Comparison of ENCODE assay signal across 14 cellular contexts in the genomic region with DNA sequence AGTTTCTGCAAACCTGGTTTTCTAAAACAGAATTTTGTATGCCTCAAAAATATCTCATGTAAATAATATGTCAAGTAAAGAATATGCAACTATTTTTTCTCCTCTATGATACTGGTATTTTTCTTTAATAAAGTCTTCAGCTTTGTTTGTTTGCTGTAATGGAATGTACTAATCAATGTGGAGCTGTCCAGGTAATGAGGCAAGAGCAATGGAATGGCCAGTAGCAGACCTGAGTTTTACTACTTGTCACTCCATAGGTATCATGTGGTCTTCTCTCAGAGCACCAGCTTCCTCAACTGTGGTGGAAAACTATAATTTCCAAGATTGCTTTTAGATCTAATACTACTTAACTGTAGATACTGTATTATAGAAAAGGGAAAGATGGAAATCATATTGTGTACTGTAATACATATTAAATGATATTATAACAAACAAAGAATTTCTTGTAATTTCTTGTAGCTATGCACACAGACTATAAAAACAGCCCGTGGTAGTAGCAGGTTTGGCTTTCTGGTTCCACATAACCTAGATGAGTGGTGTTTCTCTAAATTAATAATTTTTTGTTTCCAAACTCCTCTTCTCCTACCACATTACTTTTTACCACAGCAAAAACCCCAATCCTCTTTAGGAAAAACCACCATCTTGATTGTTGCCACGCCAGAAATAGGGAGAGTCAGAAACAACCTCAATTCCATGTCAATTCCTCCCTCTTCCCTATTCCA.
DNase-seq lines count a peak whose midpoint lies in the region; ATAC-seq and TF ChIP-seq lines count a peak whose summit lies in the region.
"Had no signal": no experiment of that assay in that cellular context is flagged by ENCODE, and none has a peak within 500 bp of the region (broad histone marks: within the 10 kb centered on the region; RNA-seq: fewer than 3 reads in every experiment).

No MANE protein-coding gene starts in this region.

- H3K27me3 Mint-ChIP-seq in activated T-cell treated with anti-CD3 and anti-CD28 coated beads, Interleukin-2, amount 50 U/mL, for 24 hours: no peaks in the 10 kb centered on the region
- H3K27me3 Mint-ChIP-seq in activated T-helper 17 cell treated with anti-CD3 and anti-CD28 coated beads, Interleukin-2, amount 50 U/mL, for 72 hours: no peaks in the 10 kb centered on the region
- H3K27me3 Mint-ChIP-seq in natural killer cell treated with Interleukin-12 subunit alpha and Interleukin-12 subunit beta and Interleukin-15 and Interleukin-18, amount 100 ng/mL, for 72 hours: no peaks in the 10 kb centered on the region

- no peak for TF ChIP-seq RAD21 in Ishikawa (IDR thresholded peaks at IDR 0.05; ENCODE audit: low read depth)

- DNase-seq in activated T-cell treated with anti-CD3 and anti-CD28 coated beads, Interleukin-2, amount 50 U/mL, for 24 hours: no peak
- no peak for DNase-seq in activated T-cell treated with anti-CD3 and anti-CD28 coated beads, Interleukin-2, amount 50 U/mL, for 48 hours
- DNase-seq in natural killer cell treated with Interleukin-12 subunit alpha and Interleukin-12 subunit beta and Interleukin-15 and Interleukin-18, amount 100 ng/mL, for 72 hours (ENCODE audit: low spot score): no peak
- DNase-seq in DMS153 treated with DMSO at 0.1 percent for 48 hours (lab: John Stamatoyannopoulos, UW; ENCODE audit: unreplicated experiment) (no peak), activated gamma-delta T cell treated with Interleukin-2 at 50 U/mL for 16 hours (no peak), RKO (ENCODE audit: low spot score) (no peak)
- DNase-seq: left lung, NCI-H1930, occipital lobe, right cardiac atrium, upper lobe of left lung had no signal

- H3K36me3 Mint-ChIP-seq in activated T-cell treated with anti-CD3 and anti-CD28 coated beads, Interleukin-2, amount 50 U/mL, for 24 hours (ENCODE audit: low read depth): peaks cover 23% of the 10 kb centered on the region
- H3K36me3 Mint-ChIP-seq in activated T-helper 17 cell treated with anti-CD3 and anti-CD28 coated beads, Interleukin-2, amount 50 U/mL, for 72 hours (ENCODE audit: low read depth): peaks cover 16% of the 10 kb centered on the region
- H3K36me3 Mint-ChIP-seq in natural killer cell treated with Interleukin-12 subunit alpha and Interleukin-12 subunit beta and Interleukin-15 and Interleukin-18, amount 100 ng/mL, for 72 hours: peaks cover 6% of the 10 kb centered on the region

- H3K27ac Mint-ChIP-seq in activated T-cell treated with anti-CD3 and anti-CD28 coated beads, Interleukin-2, amount 50 U/mL, for 24 hours: peak overlapping the region; percentile 82
- H3K27ac Mint-ChIP-seq in activated T-helper 17 cell treated with anti-CD3 and anti-CD28 coated beads, Interleukin-2, amount 50 U/mL, for 72 hours: peak overlapping the region; percentile 71
- peak overlapping the region; percentile 92 to 93 for H3K27ac Mint-ChIP-seq in natural killer cell treated with Interleukin-12 subunit alpha and Interleukin-12 subunit beta and Interleukin-15 and Interleukin-18, amount 100 ng/mL, for 72 hours

- peak; percentile 75 for ATAC-seq in activated T-helper 17 cell treated with anti-CD3 and anti-CD28 coated beads, Interleukin-2, amount 50 U/mL, for 72 hours (replicated peaks)
- ATAC-seq in natural killer cell treated with Interleukin-12 subunit alpha and Interleukin-12 subunit beta and Interleukin-15 and Interleukin-18, amount 100 ng/mL, for 72 hours: peak; percentile 62 to 69
- ATAC-seq: gastroesophageal sphincter, left lung, right cardiac atrium had no signal

- peaks cover 27% of the 10 kb centered on the region for H3K4me1 Mint-ChIP-seq in activated T-cell treated with anti-CD3 and anti-CD28 coated beads, Interleukin-2, amount 50 U/mL, for 24 hours (ENCODE audit: low read depth)
- H3K4me1 Mint-ChIP-seq in activated T-helper 17 cell treated with anti-CD3 and anti-CD28 coated beads, Interleukin-2, amount 50 U/mL, for 72 hours: peaks cover 19% of the 10 kb centered on the region
- peaks cover 33 to 50% of the 10 kb centered on the region in 2 donors for H3K4me1 Mint-ChIP-seq in natural killer cell treated with Interleukin-12 subunit alpha and Interleukin-12 subunit beta and Interleukin-15 and Interleukin-18, amount 100 ng/mL, for 72 hours (ENCODE audit: low read depth in 2 of 2)

- H3K9me3 Mint-ChIP-seq in activated T-cell treated with anti-CD3 and anti-CD28 coated beads, Interleukin-2, amount 50 U/mL, for 24 hours: no peaks in the 10 kb centered on the region
- no peaks in the 10 kb centered on the region for H3K9me3 Mint-ChIP-seq in activated T-helper 17 cell treated with anti-CD3 and anti-CD28 coated beads, Interleukin-2, amount 50 U/mL, for 72 hours
- peaks cover 7% of the 10 kb centered on the region for H3K9me3 Mint-ChIP-seq in natural killer cell treated with Interleukin-12 subunit alpha and Interleukin-12 subunit beta and Interleukin-15 and Interleukin-18, amount 100 ng/mL, for 72 hours

- TF ChIP-seq EP300 in Ishikawa (IDR thresholded peaks at IDR 0.05; ENCODE audit: borderline replicate concordance): no peak

- H3K4me3 Mint-ChIP-seq in activated T-cell treated with anti-CD3 and anti-CD28 coated beads, Interleukin-2, amount 50 U/mL, for 24 hours: peak overlapping the region; percentile 26
- peak overlapping the region; percentile 69 for H3K4me3 Mint-ChIP-seq in activated T-helper 17 cell treated with anti-CD3 and anti-CD28 coated beads, Interleukin-2, amount 50 U/mL, for 72 hours
- H3K4me3 Mint-ChIP-seq in natural killer cell treated with Interleukin-12 subunit alpha and Interleukin-12 subunit beta and Interleukin-15 and Interleukin-18, amount 100 ng/mL, for 72 hours: peak overlapping the region; percentile 84

TF ChIP-seq in Ishikawa, 13 proteins besides CTCF, POLR2A, EP300 and RAD21:
- TF ChIP-seq CREB1 (IDR thresholded peaks at IDR 0.05; ENCODE audit: low read depth): no peak
- TF ChIP-seq, protein P1, sequence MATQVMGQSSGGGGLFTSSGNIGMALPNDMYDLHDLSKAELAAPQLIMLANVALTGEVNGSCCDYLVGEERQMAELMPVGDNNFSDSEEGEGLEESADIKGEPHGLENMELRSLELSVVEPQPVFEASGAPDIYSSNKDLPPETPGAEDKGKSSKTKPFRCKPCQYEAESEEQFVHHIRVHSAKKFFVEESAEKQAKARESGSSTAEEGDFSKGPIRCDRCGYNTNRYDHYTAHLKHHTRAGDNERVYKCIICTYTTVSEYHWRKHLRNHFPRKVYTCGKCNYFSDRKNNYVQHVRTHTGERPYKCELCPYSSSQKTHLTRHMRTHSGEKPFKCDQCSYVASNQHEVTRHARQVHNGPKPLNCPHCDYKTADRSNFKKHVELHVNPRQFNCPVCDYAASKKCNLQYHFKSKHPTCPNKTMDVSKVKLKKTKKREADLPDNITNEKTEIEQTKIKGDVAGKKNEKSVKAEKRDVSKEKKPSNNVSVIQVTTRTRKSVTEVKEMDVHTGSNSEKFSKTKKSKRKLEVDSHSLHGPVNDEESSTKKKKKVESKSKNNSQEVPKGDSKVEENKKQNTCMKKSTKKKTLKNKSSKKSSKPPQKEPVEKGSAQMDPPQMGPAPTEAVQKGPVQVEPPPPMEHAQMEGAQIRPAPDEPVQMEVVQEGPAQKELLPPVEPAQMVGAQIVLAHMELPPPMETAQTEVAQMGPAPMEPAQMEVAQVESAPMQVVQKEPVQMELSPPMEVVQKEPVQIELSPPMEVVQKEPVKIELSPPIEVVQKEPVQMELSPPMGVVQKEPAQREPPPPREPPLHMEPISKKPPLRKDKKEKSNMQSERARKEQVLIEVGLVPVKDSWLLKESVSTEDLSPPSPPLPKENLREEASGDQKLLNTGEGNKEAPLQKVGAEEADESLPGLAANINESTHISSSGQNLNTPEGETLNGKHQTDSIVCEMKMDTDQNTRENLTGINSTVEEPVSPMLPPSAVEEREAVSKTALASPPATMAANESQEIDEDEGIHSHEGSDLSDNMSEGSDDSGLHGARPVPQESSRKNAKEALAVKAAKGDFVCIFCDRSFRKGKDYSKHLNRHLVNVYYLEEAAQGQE (IDR thresholded peaks at IDR 0.05; ENCODE audit: low read depth): peak; percentile 58; the same call in 1 of the 2 replicates

Comparison
In these comparisons a context has a peak if more than half of its experiments do, and no peak if none do; other contexts are left out.
1. H3K4me3 Mint-ChIP-seq: peak in every context shown above with its lines; median percentile 84 in natural killer cell treated with Interleukin-12 subunit alpha and Interleukin-12 subunit beta and Interleukin-15 and Interleukin-18, amount 100 ng/mL, for 72 hours; 69 in activated T-helper 17 cell treated with anti-CD3 and anti-CD28 coated beads, Interleukin-2, amount 50 U/mL, for 72 hours; 26 in activated T-cell treated with anti-CD3 and anti-CD28 coated beads, Interleukin-2, amount 50 U/mL, for 24 hours.